In the genomic region with DNA sequence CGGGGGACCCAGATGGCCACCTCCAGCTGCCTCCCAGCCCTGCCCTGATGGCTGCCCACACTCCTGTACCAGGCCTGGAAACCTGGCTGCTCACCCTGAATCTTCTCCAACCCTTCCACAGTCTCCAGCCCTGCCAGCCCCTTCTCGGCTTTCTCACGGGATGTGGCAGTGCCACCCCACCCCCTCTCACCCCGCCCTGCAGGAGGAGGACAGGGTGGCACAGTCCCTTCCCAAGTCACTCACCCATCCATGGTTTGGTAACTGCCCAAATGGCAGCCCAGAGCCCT, we compare ENCODE assay signal across 28 cellular contexts. TPM values are rescaled to one million over a fixed set of nuclear protein-coding genes. Genes with fewer than 3 reads are reported as not detected.
DNase-seq lines count a peak whose midpoint lies in the region; TF ChIP-seq lines count a peak whose summit lies in the region.
"Had no signal": no experiment of that assay in that cellular context is flagged by ENCODE, and none has a peak within 500 bp of the region (broad histone marks: within the 10 kb centered on the region; RNA-seq: fewer than 3 reads in every experiment).

No MANE protein-coding gene starts in this region.

- no peak for TF ChIP-seq POLR2A in suprapubic skin (IDR thresholded peaks at IDR 0.05)

- 63% methylated on average over 3 of the region's 4 CpGs for WGBS in suprapubic skin

- no peaks in the 10 kb centered on the region for H3K9me3 ChIP-seq in mucosa of stomach (ENCODE audit: control insufficient read depth, low read length)
- H3K9me3 ChIP-seq in suprapubic skin: no peaks in the 10 kb centered on the region
- H3K9me3 ChIP-seq: MG63 had no signal

- intact Hi-C loops in dorsolateral prefrontal cortex (cut with DNase I): loop anchor here (5.0 to 10.0 kb wide), 2 partner anchors 119 to 336 kb away; no protein-coding TSS in a partner anchor

- peak; percentile 56 for DNase-seq in activated CD8-positive, alpha-beta memory T cell treated with anti-CD3 and anti-CD28 coated beads for 24 hours
- no peak for DNase-seq in activated CD8-positive, alpha-beta memory T cell treated with anti-CD3 and anti-CD28 coated beads, Interleukin-2, amount 50 U/mL, for 4 hours
- DNase-seq in dorsolateral prefrontal cortex (no peak), suprapubic skin (ENCODE audit: low spot score in 2 of 2) (no peak), NCI-H146 treated with DMSO at 0.1 percent for 48 hours (lab: John Stamatoyannopoulos, UW; ENCODE audit: unreplicated experiment) (no peak), AML-193 (lab: John Stamatoyannopoulos, UW) (no peak), AG08395 (ENCODE audit: low spot score) (no peak)
- DNase-seq: 8988T; activated CD4-positive, alpha-beta memory T cell treated with anti-CD3 and anti-CD28 coated beads for 36 hours; CD8-positive, alpha-beta T cell; DMS153; left colon; MG63; naive B cell; NCI-H2081; NCI-H345; stimulated activated CD4-positive, alpha-beta T cell treated with anti-CD3 and anti-CD28 coated beads, Interleukin-1b, Interleukin-23, amount 100 ng/mL, for 48 hours; stimulated activated CD8-positive, alpha-beta memory T cell treated with anti-CD3 and anti-CD28 coated beads, Interleukin-4, amount 100 ng/mL, for 48 hours; T-helper 1 cell had no signal

- H3K27me3 ChIP-seq in dorsolateral prefrontal cortex (no peaks in the 10 kb centered on the region), mucosa of stomach (ENCODE audit: control insufficient read depth, insufficient read depth, low read length) (no peaks in the 10 kb centered on the region), suprapubic skin (no peaks in the 10 kb centered on the region)
- H3K27me3 ChIP-seq: MG63 had no signal

- H3K36me3 ChIP-seq in mucosa of stomach (ENCODE audit: control insufficient read depth, insufficient read depth, low read length) (peaks cover 16% of the 10 kb centered on the region), suprapubic skin (peaks cover 83% of the 10 kb centered on the region)

- TF ChIP-seq EP300 in suprapubic skin (IDR thresholded peaks at IDR 0.05): no peak

- peaks cover 40% of the 10 kb centered on the region for H3K4me1 ChIP-seq in mucosa of stomach (ENCODE audit: control insufficient read depth, insufficient read depth, low read length)
- peaks cover 48% of the 10 kb centered on the region for H3K4me1 ChIP-seq in suprapubic skin

- H3K27ac ChIP-seq in dorsolateral prefrontal cortex (peak overlapping the region in 57 of 59 donors; percentile 27 to 100 (median 85)), suprapubic skin (peak overlapping the region; percentile 37)
- H3K27ac ChIP-seq: epithelial cell of prostate had no signal

- peak overlapping the region; percentile 15 for H3K9ac ChIP-seq in mucosa of stomach (ENCODE audit: low read length)

- H3K4me3 ChIP-seq in dorsolateral prefrontal cortex (peak overlapping the region in 4 of 59 donors; percentile 2 to 31 (median 4)), mucosa of stomach (ENCODE audit: low read length) (no peak overlapping the region), suprapubic skin (no peak overlapping the region)
- H3K4me3 ChIP-seq: GM23338, K562, MG63, skin epidermis had no signal

- TF ChIP-seq CTCF in dorsolateral prefrontal cortex (IDR thresholded peaks at IDR 0.05 in 54 of 56, conservative IDR thresholded peaks at IDR 0.05 in 2 of 56; ENCODE audit: low read depth in 1 of 56, partially characterized antibody in 56 of 56) (no peak), suprapubic skin (IDR thresholded peaks at IDR 0.05) (no peak)

RNA-seq across cellular contexts. Expression of a gene that starts 14.2 kb away (rescaled TPM):
- total RNA-seq in dorsolateral prefrontal cortex (100 to 1,000 TPM in 2 of 120 experiments, 10 to 100 TPM in 118; 49.9 to 110 (median 68.5) TPM), suprapubic skin (100 to 1,000 TPM in 1 of 4 donors, 10 to 100 TPM in 3; 73.4 to 127 (median 83.8) TPM)

RNA-seq across cellular contexts. Expression of a gene that starts 19.4 kb away (rescaled TPM):
- total RNA-seq in dorsolateral prefrontal cortex (under 1 TPM in 1 of 120 experiments, not detected in 119; 0.29 TPM), suprapubic skin (100 to 1,000 TPM in 3 of 4 donors, 10 to 100 TPM in 1; 64.6 to 187 (median 134) TPM)
- total RNA-seq: activated CD4-positive, alpha-beta memory T cell treated with anti-CD3 and anti-CD28 coated beads for 36 hours; CD8-positive, alpha-beta T cell; cerebellum; fibroblast of villous mesenchyme; mesenteric fat pad; pulmonary artery endothelial cell had no signal

RNA-seq across cellular contexts. Expression of a gene that starts 42.3 kb away (rescaled TPM):
- total RNA-seq in dorsolateral prefrontal cortex (100 to 1,000 TPM in 4 of 120 experiments, 10 to 100 TPM in 116; 41.1 to 115 (median 69.7) TPM), suprapubic skin (10 to 100 TPM; 25.1 to 76.3 (median 49.6) TPM)
- total RNA-seq: K562 had no signal

RNA-seq across cellular contexts. Expression of a gene that starts 43.3 kb away (rescaled TPM):
- total RNA-seq in dorsolateral prefrontal cortex (1 to 10 TPM in 38 of 120 experiments, under 1 TPM in 51, not detected in 31; 0.19 to 4.3 (median 0.85) TPM), suprapubic skin (1 to 10 TPM in 1 of 4 donors, under 1 TPM in 2, not detected in 1; 0.64 to 1.3 (median 0.81) TPM)
- total RNA-seq: activated CD4-positive, alpha-beta memory T cell treated with anti-CD3 and anti-CD28 coated beads for 36 hours; CD8-positive, alpha-beta T cell; fibroblast of villous mesenchyme; K562; pulmonary artery endothelial cell had no signal

Comparison
In these comparisons a context has a peak if more than half of its experiments do, and no peak if none do; other contexts are left out.
1. RNA of a gene that starts 19.4 kb away (total RNA-seq): 64.6 to 187 TPM in suprapubic skin; 0.29 TPM in dorsolateral prefrontal cortex; every median in the first group is over 10 times any median in the second.